In genomic region chr2:218326315-218326714, GRCh38 we compare ENCODE assay signal across 16 cellular contexts. TPM values are rescaled to one million over a fixed set of nuclear protein-coding genes. Genes with fewer than 3 reads are reported as not detected.
DNase-seq lines count a peak whose midpoint lies in the region; ATAC-seq, FAIRE-seq and TF ChIP-seq lines count a peak whose summit lies in the region.
"Had no signal": no experiment of that assay in that cellular context is flagged by ENCODE, and none has a peak within 500 bp of the region (broad histone marks: within the 10 kb centered on the region; RNA-seq: fewer than 3 reads in every experiment).

No MANE protein-coding gene starts in this region.

- peaks cover 24 to 57% (median 52%) of the 10 kb centered on the region in 7 donors for H3K4me1 Mint-ChIP-seq in naive thymus-derived CD4-positive, alpha-beta T cell

- H3K4me3 ChIP-seq in HepG2 (replicated peaks in 1 of 3; ENCODE audit: insufficient read depth in 1 of 3, low read depth in 2 of 3, low read length in 3 of 3): no peak overlapping the region
- no peak overlapping the region for H3K4me3 ChIP-seq in right lobe of liver
- peak overlapping the region; percentile 13 for H3K4me3 ChIP-seq in NB4 (ENCODE audit: low read depth, low read length)
- no peak overlapping the region for H3K4me3 ChIP-seq in naive thymus-derived CD4-positive, alpha-beta T cell (ENCODE audit: low read length)
- no peak overlapping the region for H3K4me3 ChIP-seq in lower leg skin (ENCODE audit: low read depth, poor library complexity, severe bottlenecking)

- FAIRE-seq in HepG2 (lab: Jason Lieb, UNC): no peak
- FAIRE-seq: A204.1, H1 had no signal

- in situ Hi-C loops in HepG2 (cut with HindIII; ENCODE audit: extremely low pct_ligation_motif_present, low pct_unique_long_range_greater_than_20kb): no loop called here

- no peak overlapping the region for H3K4me2 ChIP-seq in HepG2 (ENCODE audit: low read depth, low read length)

- WGBS in HepG2 (ENCODE audit: low lambda C conversion rate): 85% methylated on average over 2 of the region's 2 CpGs
- WGBS in right lobe of liver (ENCODE audit: insufficient coverage, low coverage, low lambda C conversion rate, missing lambda C conversion rate): 43% methylated on average over 1 of the region's 2 CpGs
- whole genome bisulfite sequencing in lower leg skin, 2 donors: 92 to 100% methylated on average over 2 of the region's 2 CpGs

- H3K27me3 ChIP-seq in HepG2 (ENCODE audit: control insufficient read depth in 1 of 2, insufficient read depth in 2 of 2, low read length in 2 of 2) (no peaks in the 10 kb centered on the region; a peak in 1 of 5 replicates), right lobe of liver (no peaks in the 10 kb centered on the region)
- H3K27me3 ChIP-seq in naive thymus-derived CD4-positive, alpha-beta T cell (ENCODE audit: control insufficient read depth in 2 of 2, insufficient read depth in 2 of 2, low read length in 2 of 2): no peaks in the 10 kb centered on the region

- H4K20me1 ChIP-seq in HepG2 (ENCODE audit: insufficient read depth, low read length): no peaks in the 10 kb centered on the region

- H3K9ac ChIP-seq in HepG2 (ENCODE audit: insufficient read depth, low read depth, low read length): no peak overlapping the region

- H3K36me3 ChIP-seq in HepG2 (replicated peaks in 1 of 2; ENCODE audit: control insufficient read depth in 1 of 2, insufficient read depth in 2 of 2, low read length in 2 of 2): peaks cover 0 to 1% of the 10 kb centered on the region in 2 experiments; a peak in 1 of 5 replicates
- H3K36me3 ChIP-seq in right lobe of liver: no peaks in the 10 kb centered on the region
- H3K36me3 ChIP-seq in naive thymus-derived CD4-positive, alpha-beta T cell (ENCODE audit: control insufficient read depth in 2 of 3, insufficient read depth in 3 of 3, low read length in 3 of 3): no peaks in the 10 kb centered on the region

- no peaks in the 10 kb centered on the region for H3K9me3 ChIP-seq in HepG2 (ENCODE audit: low read length)
- H3K9me3 ChIP-seq in right lobe of liver: no peaks in the 10 kb centered on the region
- no peaks in the 10 kb centered on the region for H3K9me3 ChIP-seq in naive thymus-derived CD4-positive, alpha-beta T cell (ENCODE audit: control insufficient read depth in 2 of 3, low read length in 3 of 3)
- H3K9me3 ChIP-seq: Caco-2 had no signal

- peaks cover 53% of the 10 kb centered on the region for H3K4me1 ChIP-seq in HepG2 (ENCODE audit: insufficient read depth, low read length)
- peaks cover 0 to 72% (median 15%) of the 10 kb centered on the region in 4 donors for H3K4me1 ChIP-seq in right lobe of liver
- H3K4me1 ChIP-seq in naive thymus-derived CD4-positive, alpha-beta T cell (ENCODE audit: control insufficient read depth in 2 of 2, insufficient read depth in 2 of 2, low read length in 2 of 2): peaks cover 10 to 37% of the 10 kb centered on the region in 2 donors

- no peak overlapping the region for H2AFZ ChIP-seq in HepG2 (ENCODE audit: low read length)

- peaks cover 0 to 31% (median 0%) of the 10 kb centered on the region in 5 donors for H3K27me3 Mint-ChIP-seq in naive thymus-derived CD4-positive, alpha-beta T cell

- POLR2A ChIA-PET in HepG2 (lab: Yijun Ruan, JAX): interaction anchor here (1.4 kb wide), 1 partner anchor 33 kb away, joined by 3 read pairs; no protein-coding TSS in a partner anchor
- POLR2A ChIA-PET in naive thymus-derived CD4-positive, alpha-beta T cell (lab: Charles Lee): interaction anchor here (0.9 to 1.5 kb wide), 6 partner anchors 9 to 34 kb away, joined by 3 to 9 read pairs (median 4); partner anchors contain the start of genes CATIP and TMBIM1

- no peaks in the 10 kb centered on the region for H3K9me3 Mint-ChIP-seq in naive thymus-derived CD4-positive, alpha-beta T cell

- H3K27ac Mint-ChIP-seq in naive thymus-derived CD4-positive, alpha-beta T cell: peak overlapping the region in 6 of 9 donors; percentile 1 to 80 (median 64)

- TSS peak; percentile 29 for BruUV-seq in HepG2 (replicated peaks; lab: Mats Ljungman, UMichigan)

- TF ChIP-seq CTCF in HepG2 (CRISPR knock-in tag; IDR thresholded peaks at IDR 0.05) (no peak), right lobe of liver (IDR thresholded peaks at IDR 0.05) (no peak), NB4 (IDR thresholded peaks at IDR 0.05; ENCODE audit: low read depth, low read length) (no peak), lower leg skin (IDR thresholded peaks at IDR 0.05) (no peak)

- ATAC-seq in HepG2 (no peak), right lobe of liver (no peak)
- no peak for ATAC-seq in naive thymus-derived CD4-positive, alpha-beta T cell

- intact Hi-C loops in HepG2 (cut with micrococcal nuclease; ENCODE audit: unreplicated experiment): no loop called here
- intact Hi-C loops in right lobe of liver (cut with DNase I): no loop called here
- intact Hi-C loops in naive thymus-derived CD4-positive, alpha-beta T cell (cut with micrococcal nuclease): loop anchor here in 1 of 2 donors (1.0 kb wide), 1 partner anchor 10 kb away; no protein-coding TSS in a partner anchor
- intact Hi-C loops in lower leg skin (cut with DNase I; ENCODE audit: low total_unique reads): no loop called here

- no peak for TF ChIP-seq EP300 in HepG2 (IDR thresholded peaks at IDR 0.05; ENCODE audit: low read depth in 2 of 2, low read length in 2 of 2)
- no peak for TF ChIP-seq EP300 in HepG2 (CRISPR knock-in tag; IDR thresholded peaks at IDR 0.05; ENCODE audit: borderline replicate concordance)

- H3K36me3 Mint-ChIP-seq in naive thymus-derived CD4-positive, alpha-beta T cell: no peaks in the 10 kb centered on the region

- TF ChIP-seq RAD21 in HepG2 (CRISPR knock-in tag; IDR thresholded peaks at IDR 0.05): no peak

- no peak for TF ChIP-seq POLR2A in HepG2 (IDR thresholded peaks at IDR 0.05; ENCODE audit: insufficient read depth in 1 of 2, low read depth in 2 of 2, low read length in 2 of 2)
- TF ChIP-seq POLR2A in right lobe of liver (IDR thresholded peaks at IDR 0.05): no peak
- no peak for TF ChIP-seq POLR2A in NB4 (IDR thresholded peaks at IDR 0.05; ENCODE audit: extremely low read depth, insufficient read length)
- TF ChIP-seq POLR2A in lower leg skin (IDR thresholded peaks at IDR 0.05): no peak

- no peaks in the 10 kb centered on the region for H3K79me2 ChIP-seq in HepG2 (ENCODE audit: insufficient read depth, low read length)

- H3K4me3 Mint-ChIP-seq in naive thymus-derived CD4-positive, alpha-beta T cell: peak overlapping the region in 9 of 10 donors; percentile 25 to 70 (median 47)

- CTCF ChIA-PET in HepG2 (lab: Yijun Ruan, JAX; ENCODE audit: low intra/inter-chr PET ratio, low total read pairs): no interaction called here
- CTCF ChIA-PET in naive thymus-derived CD4-positive, alpha-beta T cell (lab: Charles Lee): interaction anchor here (1.4 to 1.7 kb wide), 2 partner anchors 25 to 31 kb away, joined by 3 to 7 read pairs; partner anchors contain the start of gene CATIP

- no peak for DNase-seq in HepG2 (ENCODE audit: low spot score)
- no peak for DNase-seq in right lobe of liver
- no peak for DNase-seq in NB4 (ENCODE audit: low read depth)
- DNase-seq in naive thymus-derived CD4-positive, alpha-beta T cell: peak in 3 of 9 donors; percentile 19 to 45 (median 39)
- DNase-seq in lower leg skin (ENCODE audit: low spot score in 2 of 2): no peak
- DNase-seq in T1000 (lab: John Stamatoyannopoulos, UW): no peak
- DNase-seq in iPS-NIHi11 (ENCODE audit: low spot score): no peak
- no peak for DNase-seq in activated T-cell treated with anti-CD3 and anti-CD28 coated beads, Interleukin-2, amount 50 U/mL, for 48 hours
- DNase-seq: Caco-2, NCI-H1417 treated with DMSO at 0.1 percent for 48 hours, NCI-H2029, NCI-H748 treated with DMSO at 0.1 percent for 48 hours had no signal

- H3K27ac ChIP-seq in HepG2 (ENCODE audit: extremely low read length, insufficient read depth, low read length) (no peak overlapping the region), right lobe of liver (no peak overlapping the region)
- no peak overlapping the region for H3K27ac ChIP-seq in naive thymus-derived CD4-positive, alpha-beta T cell (ENCODE audit: low read depth, low read length)
- H3K27ac ChIP-seq: C4-2B, RWPE1 had no signal

RNA-seq across cellular contexts. Expression of gene CATIP, which starts 30.3 kb away (rescaled TPM):
- total RNA-seq in HepG2 (2016; rRNA removed; fragmentation: Illumina TruSeq; extraction: Trizol) (0.22 TPM in 1 of 2 replicates, not detected in the other), right lobe of liver (not detected), lower leg skin (not detected)
- total RNA-seq in HepG2 (2016; cell fraction: cytosol; rRNA removed; fragmentation: Illumina TruSeq; extraction: Trizol; ENCODE audit: low read depth): 0.35 TPM in 1 of 2 replicates, not detected in the other
- total RNA-seq in HepG2 (2016; cell fraction: insoluble cytoplasmic fraction; rRNA removed; fragmentation: Illumina TruSeq; extraction: Trizol): 0.15 TPM in 1 of 2 replicates, not detected in the other
- 0.38 and 0.49 TPM in 2 replicates for total RNA-seq in HepG2 (2016; cell fraction: membrane; rRNA removed; fragmentation: Illumina TruSeq; extraction: Trizol)
- total RNA-seq in HepG2 (2016; cell fraction: nucleus; rRNA removed; fragmentation: Illumina TruSeq; extraction: Trizol): not detected in 2 replicates
- polyA plus RNA-seq in HepG2 (2011; rRNA removed): 0.07 and 0.09 TPM in 2 replicates
- polyA plus RNA-seq in HepG2 (2011; cell fraction: cytosol; rRNA removed): 0.09 and 0.15 TPM in 2 replicates
- 0.48 and 0.87 TPM in 2 replicates for polyA plus RNA-seq in HepG2 (2011; cell fraction: nucleus; rRNA removed)
- 0.15 TPM in 1 of 2 replicates, not detected in the other for polyA plus RNA-seq in HepG2 (2012)
- polyA plus RNA-seq in HepG2 (2016; cell fraction: cytosol; fragmentation: Illumina TruSeq; extraction: Trizol; ENCODE audit: low read depth): not detected in 2 replicates
- polyA plus RNA-seq in HepG2 (2016; cell fraction: insoluble cytoplasmic fraction; fragmentation: Illumina TruSeq; extraction: Trizol; ENCODE audit: low read depth): not detected in 2 replicates
- not detected in 2 replicates for polyA plus RNA-seq in HepG2 (2016; cell fraction: membrane; fragmentation: Illumina TruSeq; extraction: Trizol; ENCODE audit: low read depth)
- not detected in 2 replicates for polyA plus RNA-seq in HepG2 (2016; cell fraction: nucleus; fragmentation: Illumina TruSeq; extraction: Trizol; ENCODE audit: insufficient read depth, low read depth)
- polyA minus RNA-seq in HepG2 (2011; rRNA and poly(A)+ RNA removed; ENCODE audit: low replicate concordance): 0.36 TPM in 1 of 2 replicates, not detected in the other
- not detected in 2 replicates for polyA minus RNA-seq in HepG2 (2011; cell fraction: cytosol; rRNA and poly(A)+ RNA removed)
- polyA minus RNA-seq in HepG2 (2011; cell fraction: nucleus; rRNA and poly(A)+ RNA removed): 1.4 TPM in 1 of 2 replicates, not detected in the other
- under 1 TPM in 1 of 5 experiments, not detected in 4; 0.49 TPM for total RNA-seq in naive thymus-derived CD4-positive, alpha-beta T cell
- polyA plus RNA-seq in naive thymus-derived CD4-positive, alpha-beta T cell: not detected
- total RNA-seq: H1 had no signal
- polyA plus RNA-seq: H1 had no signal

RNA-seq across cellular contexts. Expression of gene TMBIM1, which starts 34.0 kb away (rescaled TPM):
- total RNA-seq in HepG2 (2016; rRNA removed; fragmentation: Illumina TruSeq; extraction: Trizol): 69.7 and 139 TPM in 2 replicates
- 37.2 and 38.6 TPM in 2 replicates for total RNA-seq in HepG2 (2016; cell fraction: cytosol; rRNA removed; fragmentation: Illumina TruSeq; extraction: Trizol; ENCODE audit: low read depth)
- total RNA-seq in HepG2 (2016; cell fraction: insoluble cytoplasmic fraction; rRNA removed; fragmentation: Illumina TruSeq; extraction: Trizol): 57.8 and 142 TPM in 2 replicates
- 88.3 and 90.4 TPM in 2 replicates for total RNA-seq in HepG2 (2016; cell fraction: membrane; rRNA removed; fragmentation: Illumina TruSeq; extraction: Trizol)
- total RNA-seq in HepG2 (2016; cell fraction: nucleus; rRNA removed; fragmentation: Illumina TruSeq; extraction: Trizol): 108 and 128 TPM in 2 replicates
- polyA plus RNA-seq in HepG2 (2011; rRNA removed): 127 and 181 TPM in 2 replicates
- 146 and 187 TPM in 2 replicates for polyA plus RNA-seq in HepG2 (2011; cell fraction: cytosol; rRNA removed)
- polyA plus RNA-seq in HepG2 (2011; cell fraction: nucleus; rRNA removed): 207 and 243 TPM in 2 replicates
- polyA plus RNA-seq in HepG2 (2012): 254 and 390 TPM in 2 replicates
- polyA plus RNA-seq in HepG2 (2016; cell fraction: cytosol; fragmentation: Illumina TruSeq; extraction: Trizol; ENCODE audit: low read depth): 33.9 and 35.7 TPM in 2 replicates
- 56.2 and 61.3 TPM in 2 replicates for polyA plus RNA-seq in HepG2 (2016; cell fraction: insoluble cytoplasmic fraction; fragmentation: Illumina TruSeq; extraction: Trizol; ENCODE audit: low read depth)
- polyA plus RNA-seq in HepG2 (2016; cell fraction: membrane; fragmentation: Illumina TruSeq; extraction: Trizol; ENCODE audit: low read depth): 62.1 and 66.4 TPM in 2 replicates
- polyA plus RNA-seq in HepG2 (2016; cell fraction: nucleus; fragmentation: Illumina TruSeq; extraction: Trizol; ENCODE audit: insufficient read depth, low read depth): 152 and 156 TPM in 2 replicates
- polyA minus RNA-seq in HepG2 (2011; rRNA and poly(A)+ RNA removed; ENCODE audit: low replicate concordance): 19.4 and 315 TPM in 2 replicates
- polyA minus RNA-seq in HepG2 (2011; cell fraction: cytosol; rRNA and poly(A)+ RNA removed): 88.2 and 133 TPM in 2 replicates
- 37.2 and 64.6 TPM in 2 replicates for polyA minus RNA-seq in HepG2 (2011; cell fraction: nucleus; rRNA and poly(A)+ RNA removed)
- total RNA-seq in right lobe of liver: 100 to 1,000 TPM; 101 to 160 (median 126) TPM
- 100 to 1,000 TPM in 2 of 5 experiments, 10 to 100 TPM in 3; 51.7 to 112 (median 83.8) TPM for total RNA-seq in naive thymus-derived CD4-positive, alpha-beta T cell
- 100 to 1,000 TPM in 1 of 2 donors, 10 to 100 TPM in 1; 92.4 to 115 TPM for polyA plus RNA-seq in naive thymus-derived CD4-positive, alpha-beta T cell
- total RNA-seq in lower leg skin: 100 to 1,000 TPM; 205 to 318 (median 287) TPM

RNA-seq across cellular contexts. Expression of gene SLC11A1, which starts 55.8 kb away (rescaled TPM):
- total RNA-seq in HepG2 (2016; rRNA removed; fragmentation: Illumina TruSeq; extraction: Trizol) (0.21 and 0.33 TPM in 2 replicates), right lobe of liver (10 to 100 TPM in 3 of 6 experiments, 1 to 10 TPM in 3; 4.2 to 13.2 (median 11.0) TPM), lower leg skin (1 to 10 TPM; 2.2 to 4.6 (median 3.5) TPM)
- total RNA-seq in HepG2 (2016; cell fraction: cytosol; rRNA removed; fragmentation: Illumina TruSeq; extraction: Trizol; ENCODE audit: low read depth): 0.26 and 0.51 TPM in 2 replicates
- total RNA-seq in HepG2 (2016; cell fraction: insoluble cytoplasmic fraction; rRNA removed; fragmentation: Illumina TruSeq; extraction: Trizol): 0.18 and 0.22 TPM in 2 replicates
- 0.31 TPM in 2 replicates for total RNA-seq in HepG2 (2016; cell fraction: membrane; rRNA removed; fragmentation: Illumina TruSeq; extraction: Trizol)
- 0.19 and 0.71 TPM in 2 replicates for total RNA-seq in HepG2 (2016; cell fraction: nucleus; rRNA removed; fragmentation: Illumina TruSeq; extraction: Trizol)
- polyA plus RNA-seq in HepG2 (2011; rRNA removed): 2.3 and 2.5 TPM in 2 replicates
- polyA plus RNA-seq in HepG2 (2011; cell fraction: cytosol; rRNA removed): 1.1 and 1.2 TPM in 2 replicates
- polyA plus RNA-seq in HepG2 (2011; cell fraction: nucleus; rRNA removed): 11.6 and 19.0 TPM in 2 replicates
- 1.5 and 3.8 TPM in 2 replicates for polyA plus RNA-seq in HepG2 (2012)
- polyA plus RNA-seq in HepG2 (2016; cell fraction: cytosol; fragmentation: Illumina TruSeq; extraction: Trizol; ENCODE audit: low read depth): 0.26 and 0.40 TPM in 2 replicates
- 0.09 and 0.23 TPM in 2 replicates for polyA plus RNA-seq in HepG2 (2016; cell fraction: insoluble cytoplasmic fraction; fragmentation: Illumina TruSeq; extraction: Trizol; ENCODE audit: low read depth)
- polyA plus RNA-seq in HepG2 (2016; cell fraction: membrane; fragmentation: Illumina TruSeq; extraction: Trizol; ENCODE audit: low read depth): 0.26 and 0.42 TPM in 2 replicates
- polyA plus RNA-seq in HepG2 (2016; cell fraction: nucleus; fragmentation: Illumina TruSeq; extraction: Trizol; ENCODE audit: insufficient read depth, low read depth): 0.23 and 0.79 TPM in 2 replicates
- polyA minus RNA-seq in HepG2 (2011; rRNA and poly(A)+ RNA removed; ENCODE audit: low replicate concordance): 0.14 and 2.9 TPM in 2 replicates
- polyA minus RNA-seq in HepG2 (2011; cell fraction: cytosol; rRNA and poly(A)+ RNA removed): 0.35 and 1.5 TPM in 2 replicates
- 3.7 and 5.4 TPM in 2 replicates for polyA minus RNA-seq in HepG2 (2011; cell fraction: nucleus; rRNA and poly(A)+ RNA removed)
- total RNA-seq in naive thymus-derived CD4-positive, alpha-beta T cell: 100 to 1,000 TPM in 1 of 5 experiments, 10 to 100 TPM in 1, 1 to 10 TPM in 2, under 1 TPM in 1; 0.27 to 399 (median 1.9) TPM
- under 1 TPM; 0.49 to 0.97 TPM for polyA plus RNA-seq in naive thymus-derived CD4-positive, alpha-beta T cell

RNA-seq across cellular contexts. Expression of gene PNKD, which starts 56.0 kb away (rescaled TPM):
- total RNA-seq in HepG2 (2016; rRNA removed; fragmentation: Illumina TruSeq; extraction: Trizol): 50.0 and 55.9 TPM in 2 replicates
- 21.6 and 27.3 TPM in 2 replicates for total RNA-seq in HepG2 (2016; cell fraction: cytosol; rRNA removed; fragmentation: Illumina TruSeq; extraction: Trizol; ENCODE audit: low read depth)
- total RNA-seq in HepG2 (2016; cell fraction: insoluble cytoplasmic fraction; rRNA removed; fragmentation: Illumina TruSeq; extraction: Trizol): 48.3 and 59.8 TPM in 2 replicates
- total RNA-seq in HepG2 (2016; cell fraction: membrane; rRNA removed; fragmentation: Illumina TruSeq; extraction: Trizol): 30.6 and 30.7 TPM in 2 replicates
- 34.2 and 39.5 TPM in 2 replicates for total RNA-seq in HepG2 (2016; cell fraction: nucleus; rRNA removed; fragmentation: Illumina TruSeq; extraction: Trizol)
- 78.0 and 80.4 TPM in 2 replicates for polyA plus RNA-seq in HepG2 (2011; rRNA removed)
- 48.4 and 76.6 TPM in 2 replicates for polyA plus RNA-seq in HepG2 (2011; cell fraction: cytosol; rRNA removed)
- 76.3 and 77.5 TPM in 2 replicates for polyA plus RNA-seq in HepG2 (2011; cell fraction: nucleus; rRNA removed)
- 59.5 and 60.9 TPM in 2 replicates for polyA plus RNA-seq in HepG2 (2012)
- 24.9 and 29.3 TPM in 2 replicates for polyA plus RNA-seq in HepG2 (2016; cell fraction: cytosol; fragmentation: Illumina TruSeq; extraction: Trizol; ENCODE audit: low read depth)
- 58.0 and 59.1 TPM in 2 replicates for polyA plus RNA-seq in HepG2 (2016; cell fraction: insoluble cytoplasmic fraction; fragmentation: Illumina TruSeq; extraction: Trizol; ENCODE audit: low read depth)
- 31.6 and 35.4 TPM in 2 replicates for polyA plus RNA-seq in HepG2 (2016; cell fraction: membrane; fragmentation: Illumina TruSeq; extraction: Trizol; ENCODE audit: low read depth)
- 73.5 and 80.9 TPM in 2 replicates for polyA plus RNA-seq in HepG2 (2016; cell fraction: nucleus; fragmentation: Illumina TruSeq; extraction: Trizol; ENCODE audit: insufficient read depth, low read depth)
- polyA minus RNA-seq in HepG2 (2011; rRNA and poly(A)+ RNA removed; ENCODE audit: low replicate concordance): 33.3 and 44.2 TPM in 2 replicates
- 15.5 and 20.7 TPM in 2 replicates for polyA minus RNA-seq in HepG2 (2011; cell fraction: cytosol; rRNA and poly(A)+ RNA removed)
- 9.7 and 10.9 TPM in 2 replicates for polyA minus RNA-seq in HepG2 (2011; cell fraction: nucleus; rRNA and poly(A)+ RNA removed)
- total RNA-seq in right lobe of liver: 100 to 1,000 TPM in 4 of 6 experiments, 10 to 100 TPM in 2; 78.5 to 137 (median 115) TPM
- total RNA-seq in naive thymus-derived CD4-positive, alpha-beta T cell: 10 to 100 TPM; 18.5 to 38.4 (median 25.2) TPM
- 100 to 1,000 TPM in 1 of 2 donors, 10 to 100 TPM in 1; 92.2 to 108 TPM for polyA plus RNA-seq in naive thymus-derived CD4-positive, alpha-beta T cell
- 10 to 100 TPM; 26.6 to 60.6 (median 43.3) TPM for total RNA-seq in lower leg skin

RNA-seq across cellular contexts. Expression of gene AAMP, which starts 56.4 kb away (rescaled TPM):
- 186 and 241 TPM in 2 replicates for total RNA-seq in HepG2 (2016; rRNA removed; fragmentation: Illumina TruSeq; extraction: Trizol)
- total RNA-seq in HepG2 (2016; cell fraction: cytosol; rRNA removed; fragmentation: Illumina TruSeq; extraction: Trizol; ENCODE audit: low read depth): 26.6 and 29.2 TPM in 2 replicates
- 202 and 247 TPM in 2 replicates for total RNA-seq in HepG2 (2016; cell fraction: insoluble cytoplasmic fraction; rRNA removed; fragmentation: Illumina TruSeq; extraction: Trizol)
- total RNA-seq in HepG2 (2016; cell fraction: membrane; rRNA removed; fragmentation: Illumina TruSeq; extraction: Trizol): 56.8 and 59.3 TPM in 2 replicates
- total RNA-seq in HepG2 (2016; cell fraction: nucleus; rRNA removed; fragmentation: Illumina TruSeq; extraction: Trizol): 85.4 and 91.7 TPM in 2 replicates
- polyA plus RNA-seq in HepG2 (2011; rRNA removed): 110 and 119 TPM in 2 replicates
- polyA plus RNA-seq in HepG2 (2011; cell fraction: cytosol; rRNA removed): 138 and 202 TPM in 2 replicates
- polyA plus RNA-seq in HepG2 (2011; cell fraction: nucleus; rRNA removed): 161 and 181 TPM in 2 replicates
- 99.2 and 104 TPM in 2 replicates for polyA plus RNA-seq in HepG2 (2012)
- polyA plus RNA-seq in HepG2 (2016; cell fraction: cytosol; fragmentation: Illumina TruSeq; extraction: Trizol; ENCODE audit: low read depth): 13.9 and 16.0 TPM in 2 replicates
- 224 and 231 TPM in 2 replicates for polyA plus RNA-seq in HepG2 (2016; cell fraction: insoluble cytoplasmic fraction; fragmentation: Illumina TruSeq; extraction: Trizol; ENCODE audit: low read depth)
- 30.9 and 33.2 TPM in 2 replicates for polyA plus RNA-seq in HepG2 (2016; cell fraction: membrane; fragmentation: Illumina TruSeq; extraction: Trizol; ENCODE audit: low read depth)
- 127 and 131 TPM in 2 replicates for polyA plus RNA-seq in HepG2 (2016; cell fraction: nucleus; fragmentation: Illumina TruSeq; extraction: Trizol; ENCODE audit: insufficient read depth, low read depth)
- polyA minus RNA-seq in HepG2 (2011; rRNA and poly(A)+ RNA removed; ENCODE audit: low replicate concordance): 41.5 and 143 TPM in 2 replicates
- 58.2 and 63.3 TPM in 2 replicates for polyA minus RNA-seq in HepG2 (2011; cell fraction: cytosol; rRNA and poly(A)+ RNA removed)
- 39.9 and 43.6 TPM in 2 replicates for polyA minus RNA-seq in HepG2 (2011; cell fraction: nucleus; rRNA and poly(A)+ RNA removed)
- 10 to 100 TPM; 40.0 to 99.5 (median 45.2) TPM for total RNA-seq in right lobe of liver
- 10 to 100 TPM; 54.1 to 67.0 (median 61.2) TPM for total RNA-seq in naive thymus-derived CD4-positive, alpha-beta T cell
- 100 to 1,000 TPM in 1 of 2 donors, 10 to 100 TPM in 1; 98.6 to 108 TPM for polyA plus RNA-seq in naive thymus-derived CD4-positive, alpha-beta T cell
- total RNA-seq in lower leg skin: 100 to 1,000 TPM; 142 to 171 (median 151) TPM
